ENCODE assay signal across 8 cellular contexts in genomic region chr1:198253668-198254067, GRCh38.
DNase-seq lines count a peak whose midpoint lies in the region; ATAC-seq, FAIRE-seq and TF ChIP-seq lines count a peak whose summit lies in the region.

No MANE protein-coding gene starts in this region.

- H3K4me3 ChIP-seq in K562, result no peak overlapping the region
- no peak overlapping the region for H3K4me3 ChIP-seq in skeletal muscle cell (ENCODE audit: low read depth, low read length)

- no peak for TF ChIP-seq EP300 in K562 (IDR thresholded peaks at IDR 0.05; ENCODE audit: low read length)

- no peak overlapping the region for H3K27ac ChIP-seq in K562 (ENCODE audit: extremely low read depth, low read depth, low read length)

- peaks cover 4 to 5% of the 10 kb centered on the region in 2 experiments; a peak in 4 of 5 replicates for H3K4me1 ChIP-seq in K562 (replicated peaks in 1 of 2; ENCODE audit: control insufficient read depth in 2 of 2, insufficient read depth in 2 of 2, low read length in 2 of 2)

- DNase-seq in KBM-7 (peak; percentile 45), K562 (ENCODE audit: extremely low read depth in 1 of 4, low spot score in 3 of 4) (peak in 1 of 4 experiments; percentile 31), skeletal muscle cell (ENCODE audit: low read depth) (peak; percentile 24), frontal cortex (ENCODE audit: low spot score in 2 of 2) (no peak), D341Med (ENCODE audit: low spot score) (no peak)
- no peak for DNase-seq in NK-92 treated with Interleukin-12 subunit alpha and Interleukin-12 subunit beta, amount 100 ng/mL, for 24 hours (lab: John Stamatoyannopoulos, UW)

- no peaks in the 10 kb centered on the region for H3K9me1 ChIP-seq in K562 (ENCODE audit: control insufficient read depth, insufficient read depth, low read length)

- no peaks in the 10 kb centered on the region; the same call in 1 of the 2 replicates for H4K20me1 ChIP-seq in K562 (replicated peaks; ENCODE audit: control insufficient read depth, insufficient read depth, low read length)

- no peaks in the 10 kb centered on the region for H3K9me3 ChIP-seq in K562 (replicated peaks; ENCODE audit: control insufficient read depth, insufficient read depth, low read depth, low read length)

- no peak overlapping the region for H2AFZ ChIP-seq in K562 (ENCODE audit: low read depth, low read length)

- intact Hi-C loops in K562 (cut with micrococcal nuclease), result no loop called here

- BruUV-seq in K562 (replicated peaks; lab: Mats Ljungman, UMichigan), result no TSS peak

- no peak overlapping the region for H3K4me2 ChIP-seq in K562 (ENCODE audit: insufficient read depth, low read length)

- H3K27me3 ChIP-seq in K562 (ENCODE audit: control insufficient read depth in 2 of 2, insufficient read depth in 2 of 2, low read length in 2 of 2), result no peaks in the 10 kb centered on the region

- ATAC-seq in GM18508 (IDR thresholded peaks at IDR 0.05; ENCODE audit: insufficient read depth, unreplicated experiment), result peak; percentile 96
- ATAC-seq in GM21723 (IDR thresholded peaks at IDR 0.05; ENCODE audit: unreplicated experiment), result peak; percentile 98
- peak; percentile 77 for ATAC-seq in K562

- POLR2A ChIA-PET in K562 (lab: Yijun Ruan, JAX), result interaction anchor here (1.0 kb wide), 1 partner anchor 11 kb away, joined by 5 read pairs; no protein-coding TSS in a partner anchor

- in situ Hi-C loops in KBM-7 (cut with MboI; ENCODE audit: low pct_unique_long_range_greater_than_20kb, low sequenced_read_pairs), result no loop called here
- in situ Hi-C loops in K562 (cut with MboI), result no loop called here

- FAIRE-seq in K562 (lab: Jason Lieb, UNC), result no peak
- FAIRE-seq in frontal cortex (lab: Jason Lieb, UNC), result no peak

- H3K79me2 ChIP-seq in K562 (ENCODE audit: control insufficient read depth, insufficient read depth, low read length), result no peaks in the 10 kb centered on the region

- CTCF ChIA-PET in K562 (lab: Yijun Ruan, JAX; ENCODE audit: low intra/inter-chr PET ratio), result no interaction called here

- TF ChIP-seq POLR2A in K562 (conservative IDR thresholded peaks at IDR 0.05), result no peak

- H3K36me3 ChIP-seq in K562 (ENCODE audit: control insufficient read depth, insufficient read depth, low read length), result no peaks in the 10 kb centered on the region

- H3K9ac ChIP-seq in K562 (ENCODE audit: insufficient read depth in 1 of 2, low read depth in 2 of 2, low read length in 2 of 2), result peak overlapping the region in 1 of 2 experiments; percentile 76; a peak in 1 of 4 replicates

- no peak for TF ChIP-seq CTCF in K562 (IDR thresholded peaks at IDR 0.05 in 2 of 3, conservative IDR thresholded peaks at IDR 0.05 in 1 of 3; ENCODE audit: insufficient read depth in 2 of 3, low read depth in 1 of 3, low read length in 3 of 3)

- WGBS in K562 (ENCODE audit: insufficient coverage, low coverage, missing lambda C conversion rate), result 15% methylated on average over 1 of the region's 1 CpG

- no peak for TF ChIP-seq RAD21 in K562 (CRISPR knock-in tag; conservative IDR thresholded peaks at IDR 0.05 in 1 of 2, IDR thresholded peaks at IDR 0.05 in 1 of 2)

TF ChIP-seq in K562, 482 proteins besides CTCF, POLR2A, EP300 and RAD21 (continues in another document):
- TF ChIP-seq HOMEZ (CRISPR knock-in tag; IDR thresholded peaks at IDR 0.05) (no peak), SMARCE1 (IDR thresholded peaks at IDR 0.05) (peak; percentile 70; the same call in 1 of the 2 replicates), CEBPG (CRISPR knock-in tag; IDR thresholded peaks at IDR 0.05) (no peak), CEBPG (tag; conservative IDR thresholded peaks at IDR 0.05 in 1 of 2, IDR thresholded peaks at IDR 0.05 in 1 of 2) (0 out of 4 replicates have a peak, but pooled peaks of 1 of the 2 experiments have one; percentile 1), E2F3 (CRISPR knock-in tag; IDR thresholded peaks at IDR 0.05) (no peak), CREM (IDR thresholded peaks at IDR 0.05; ENCODE audit: low read depth) (peak; percentile 28; the same call in 1 of the 2 replicates), ARID1B (IDR thresholded peaks at IDR 0.05) (peak; percentile 59; the same call in 1 of the 2 replicates), RCOR1 (IDR thresholded peaks at IDR 0.05; ENCODE audit: borderline replicate concordance in 1 of 2, low read depth in 2 of 2, low read length in 2 of 2) (0 out of 4 replicates have a peak, but pooled peaks of 1 of the 2 experiments have one; percentile 5), TEAD4 (IDR thresholded peaks at IDR 0.05; ENCODE audit: low read length) (peak; percentile 27; the same call in 1 of the 2 replicates), TEAD4 (CRISPR knock-in tag; IDR thresholded peaks at IDR 0.05; ENCODE audit: borderline replicate concordance) (no peak), JUN (IDR thresholded peaks at IDR 0.05; ENCODE audit: borderline replicate concordance, low read depth, low read length) (0 out of 2 replicates have a peak, but pooled peaks have one; percentile 41), JUN (CRISPR knock-in tag; IDR thresholded peaks at IDR 0.05; ENCODE audit: borderline replicate concordance) (no peak), EHMT2 (IDR thresholded peaks at IDR 0.05) (no peak), FOSL1 (tag; conservative IDR thresholded peaks at IDR 0.05) (peak; percentile 73), CTBP1 (IDR thresholded peaks at IDR 0.05; ENCODE audit: borderline replicate concordance) (0 out of 2 replicates have a peak, but pooled peaks have one; percentile 34), JUND (IDR thresholded peaks at IDR 0.05; ENCODE audit: borderline replicate concordance, low read depth, low read length) (peak; percentile 72), JUND (tag; IDR thresholded peaks at IDR 0.05; ENCODE audit: borderline replicate concordance, low read depth, low read length) (peak; percentile 75; the same call in 2 of the 3 replicates), SOX6 (IDR thresholded peaks at IDR 0.05) (peak; percentile 27; the same call in 1 of the 2 replicates), ZEB2 (IDR thresholded peaks at IDR 0.05) (no peak), PKNOX1 (IDR thresholded peaks at IDR 0.05) (peak; percentile 65; the same call in 1 of the 2 replicates), PBX2 (CRISPR knock-in tag; IDR thresholded peaks at IDR 0.05; ENCODE audit: low read depth) (no peak), PBX2 (tag; conservative IDR thresholded peaks at IDR 0.05; ENCODE audit: low read depth) (peak; percentile 88), TOE1 (IDR thresholded peaks at IDR 0.05; ENCODE audit: borderline replicate concordance) (no peak), TOE1 (CRISPR knock-in tag; IDR thresholded peaks at IDR 0.05; ENCODE audit: borderline replicate concordance, low read depth) (no peak), ZNF316 (IDR thresholded peaks at IDR 0.05) (no peak), MEIS2 (IDR thresholded peaks at IDR 0.05; ENCODE audit: partially characterized antibody) (peak; percentile 95), CHD1 (IDR thresholded peaks at IDR 0.05; ENCODE audit: low read length) (no peak), SRF (CRISPR knock-in tag; IDR thresholded peaks at IDR 0.05) (no peak), ZKSCAN3 (CRISPR knock-in tag; IDR thresholded peaks at IDR 0.05) (no peak)

Comparison
In these comparisons a context has a peak if more than half of its experiments do, and no peak if none do; other contexts are left out.
1. DNase-seq: peak in KBM-7 (single experiment) and skeletal muscle cell (single experiment); none in frontal cortex (0 of 2), NK-92 treated with Interleukin-12 subunit alpha and Interleukin-12 subunit beta, amount 100 ng/mL, for 24 hours (single experiment) and D341Med (single experiment).
2. Peak in every context shown above with its lines, with median percentiles within 50 percentile points of each other: ATAC-seq.